16 cellular contexts compared by ENCODE assay signal in the genomic region with DNA sequence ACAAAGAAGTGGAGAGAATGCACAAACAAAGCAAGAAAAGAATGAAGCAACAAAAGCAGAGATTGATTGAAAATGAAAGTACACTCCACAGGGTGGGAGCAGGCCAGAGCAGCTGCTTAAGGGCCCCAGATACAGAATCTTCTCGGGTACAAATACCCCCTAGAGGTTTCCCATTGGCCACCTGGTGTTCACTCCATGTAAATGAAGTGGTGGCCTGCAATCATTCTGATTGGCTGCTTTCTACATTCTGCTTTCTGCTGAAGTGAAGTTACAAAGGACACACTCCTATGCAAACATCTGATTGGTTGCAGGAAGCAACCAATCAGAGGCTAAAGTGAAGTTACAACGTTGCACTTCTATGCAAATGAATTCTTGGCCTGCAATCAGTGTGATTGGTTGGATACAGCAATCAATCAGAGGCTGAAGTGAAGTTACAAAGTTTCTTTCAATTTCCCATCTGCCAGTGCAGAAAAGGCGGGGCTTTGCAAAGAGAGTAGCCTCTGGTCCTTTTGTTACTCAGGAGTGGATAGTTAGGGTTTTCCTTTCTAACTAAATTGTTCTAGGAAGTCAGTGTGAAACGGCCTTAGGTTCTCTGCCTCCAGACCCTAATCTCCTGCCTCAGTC. TPM values are rescaled to one million over a fixed set of nuclear protein-coding genes. Genes with fewer than 3 reads are reported as not detected.
"Had no signal": no experiment of that assay in that cellular context is flagged by ENCODE, and none has a peak within 500 bp of the region (broad histone marks: within the 10 kb centered on the region; RNA-seq: fewer than 3 reads in every experiment).

No MANE protein-coding gene starts in this region.

- H3K9me3 ChIP-seq: adrenal gland, thyroid gland, vagina had no signal

- H3K27me3 Mint-ChIP-seq: activated CD8-positive, alpha-beta T cell treated with anti-CD3 and anti-CD28 coated beads for 36 hours; activated naive CD4-positive, alpha-beta T cell treated with anti-CD3 and anti-CD28 coated beads, Interleukin-2, amount 50 U/mL, for 24 hours had no signal

- DNase-seq: activated CD4-positive, alpha-beta T cell treated with anti-CD3 and anti-CD28 coated beads for 4 hours; activated CD8-positive, alpha-beta T cell treated with anti-CD3 and anti-CD28 coated beads for 36 hours; activated effector memory CD4-positive, alpha-beta T cell treated with anti-CD3 and anti-CD28 coated beads, Interleukin-2, amount 50 U/mL, for 16 hours; activated T-cell treated with anti-CD3 and anti-CD28 coated beads, Interleukin-2, amount 50 U/mL, for 4 hours; adrenal gland; caudate nucleus; foreskin fibroblast; kidney glomerular epithelial cell; mesenchymal stem cell; posterior cingulate gyrus; thyroid gland had no signal

- H3K27ac Mint-ChIP-seq: activated CD8-positive, alpha-beta T cell treated with anti-CD3 and anti-CD28 coated beads for 36 hours; activated naive CD4-positive, alpha-beta T cell treated with anti-CD3 and anti-CD28 coated beads, Interleukin-2, amount 50 U/mL, for 24 hours; natural killer cell treated with Interleukin-12 subunit alpha and Interleukin-12 subunit beta and Interleukin-15 and Interleukin-18, amount 100 ng/mL, for 72 hours; stimulated activated effector memory CD8-positive, alpha-beta T cell treated with anti-CD3 and anti-CD28 coated beads, Interleukin-12 subunit alpha, Interleukin-12 subunit beta, amount 100 ng/mL, for 72 hours had no signal

- H3K4me3 Mint-ChIP-seq: activated CD8-positive, alpha-beta T cell treated with anti-CD3 and anti-CD28 coated beads for 36 hours; activated naive CD4-positive, alpha-beta T cell treated with anti-CD3 and anti-CD28 coated beads, Interleukin-2, amount 50 U/mL, for 24 hours; activated T-cell treated with anti-CD3 and anti-CD28 coated beads, Interleukin-2, amount 50 U/mL, for 4 hours; natural killer cell treated with Interleukin-12 subunit alpha and Interleukin-12 subunit beta and Interleukin-15 and Interleukin-18, amount 100 ng/mL, for 72 hours; stimulated activated effector memory CD8-positive, alpha-beta T cell treated with anti-CD3 and anti-CD28 coated beads, Interleukin-12 subunit alpha, Interleukin-12 subunit beta, amount 100 ng/mL, for 72 hours had no signal

- H3K27me3 ChIP-seq: thyroid gland, vagina had no signal

- H3K9me3 Mint-ChIP-seq: activated CD8-positive, alpha-beta T cell treated with anti-CD3 and anti-CD28 coated beads for 36 hours; activated naive CD4-positive, alpha-beta T cell treated with anti-CD3 and anti-CD28 coated beads, Interleukin-2, amount 50 U/mL, for 24 hours; activated T-cell treated with anti-CD3 and anti-CD28 coated beads, Interleukin-2, amount 50 U/mL, for 4 hours; natural killer cell treated with Interleukin-12 subunit alpha and Interleukin-12 subunit beta and Interleukin-15 and Interleukin-18, amount 100 ng/mL, for 72 hours; stimulated activated effector memory CD8-positive, alpha-beta T cell treated with anti-CD3 and anti-CD28 coated beads, Interleukin-12 subunit alpha, Interleukin-12 subunit beta, amount 100 ng/mL, for 72 hours had no signal

- H3K4me1 Mint-ChIP-seq: activated naive CD4-positive, alpha-beta T cell treated with anti-CD3 and anti-CD28 coated beads, Interleukin-2, amount 50 U/mL, for 24 hours; stimulated activated effector memory CD8-positive, alpha-beta T cell treated with anti-CD3 and anti-CD28 coated beads, Interleukin-12 subunit alpha, Interleukin-12 subunit beta, amount 100 ng/mL, for 72 hours had no signal

- H3K36me3 ChIP-seq: adrenal gland, thyroid gland, vagina had no signal

- H3K36me3 Mint-ChIP-seq: activated naive CD4-positive, alpha-beta T cell treated with anti-CD3 and anti-CD28 coated beads, Interleukin-2, amount 50 U/mL, for 24 hours; natural killer cell treated with Interleukin-12 subunit alpha and Interleukin-12 subunit beta and Interleukin-15 and Interleukin-18, amount 100 ng/mL, for 72 hours; stimulated activated effector memory CD8-positive, alpha-beta T cell treated with anti-CD3 and anti-CD28 coated beads, Interleukin-12 subunit alpha, Interleukin-12 subunit beta, amount 100 ng/mL, for 72 hours had no signal

- H3K27ac ChIP-seq: adrenal gland, coronary artery, thyroid gland, vagina had no signal

- H3K4me3 ChIP-seq: adrenal gland, coronary artery, thyroid gland, vagina had no signal

- H3K4me1 ChIP-seq: adrenal gland, thyroid gland, vagina had no signal

- ATAC-seq: activated CD8-positive, alpha-beta T cell treated with anti-CD3 and anti-CD28 coated beads for 36 hours; activated T-cell treated with anti-CD3 and anti-CD28 coated beads, Interleukin-2, amount 50 U/mL, for 4 hours; natural killer cell treated with Interleukin-12 subunit alpha and Interleukin-12 subunit beta and Interleukin-15 and Interleukin-18, amount 100 ng/mL, for 72 hours; stimulated activated effector memory CD8-positive, alpha-beta T cell treated with anti-CD3 and anti-CD28 coated beads, Interleukin-12 subunit alpha, Interleukin-12 subunit beta, amount 100 ng/mL, for 72 hours had no signal

RNA-seq across cellular contexts. Expression of a gene that starts 19.0 kb away (rescaled TPM):
- total RNA-seq: activated CD8-positive, alpha-beta T cell treated with anti-CD3 and anti-CD28 coated beads for 36 hours; natural killer cell treated with Interleukin-12 subunit alpha and Interleukin-12 subunit beta and Interleukin-15 and Interleukin-18, amount 100 ng/mL, for 72 hours had no signal
